1 cellular context compared by ENCODE assay signal in the genomic region with DNA sequence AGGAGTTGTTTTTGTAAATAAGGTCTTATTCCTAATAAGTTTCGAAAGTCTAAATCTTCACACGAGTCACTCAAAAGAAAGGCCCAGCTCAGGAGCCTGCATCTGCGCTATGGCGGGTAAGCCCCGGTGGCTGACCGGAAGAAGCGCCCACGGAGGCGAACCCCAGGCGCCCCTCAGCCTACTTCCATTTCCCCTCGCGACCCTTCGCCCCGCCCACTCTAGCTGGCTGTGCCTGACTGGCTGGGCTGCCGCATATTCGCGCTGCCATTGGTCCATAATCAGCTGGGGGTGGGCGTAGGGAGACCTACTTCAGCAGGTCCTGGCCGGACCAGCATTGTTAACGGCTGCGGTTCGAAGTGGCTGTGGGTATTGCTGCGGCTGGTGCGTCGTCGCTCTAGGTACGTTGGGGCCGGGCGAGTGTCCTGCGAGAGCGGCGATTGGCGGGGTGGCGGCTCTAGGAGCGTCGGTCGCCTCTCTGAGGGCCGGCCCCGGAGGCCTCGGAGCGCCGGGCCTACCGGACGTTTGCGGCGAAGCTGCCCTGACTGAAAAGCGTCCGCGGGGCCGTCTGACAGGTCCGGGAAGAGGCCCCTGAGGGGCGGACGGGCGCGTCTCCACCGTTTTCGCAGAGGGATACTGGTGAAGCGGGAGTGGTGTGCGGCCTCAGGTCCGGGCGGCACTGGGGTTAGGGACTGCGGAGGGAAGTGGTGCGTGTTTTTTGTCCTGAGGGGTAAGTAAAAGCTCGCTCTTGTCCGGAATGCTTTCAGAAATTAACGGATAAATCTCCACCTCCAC.
A peak's percentile ranks its signal among the peaks of the same experiment; 100 is the strongest.
TF ChIP-seq lines count a peak whose summit lies in the region.

A gene with protein sequence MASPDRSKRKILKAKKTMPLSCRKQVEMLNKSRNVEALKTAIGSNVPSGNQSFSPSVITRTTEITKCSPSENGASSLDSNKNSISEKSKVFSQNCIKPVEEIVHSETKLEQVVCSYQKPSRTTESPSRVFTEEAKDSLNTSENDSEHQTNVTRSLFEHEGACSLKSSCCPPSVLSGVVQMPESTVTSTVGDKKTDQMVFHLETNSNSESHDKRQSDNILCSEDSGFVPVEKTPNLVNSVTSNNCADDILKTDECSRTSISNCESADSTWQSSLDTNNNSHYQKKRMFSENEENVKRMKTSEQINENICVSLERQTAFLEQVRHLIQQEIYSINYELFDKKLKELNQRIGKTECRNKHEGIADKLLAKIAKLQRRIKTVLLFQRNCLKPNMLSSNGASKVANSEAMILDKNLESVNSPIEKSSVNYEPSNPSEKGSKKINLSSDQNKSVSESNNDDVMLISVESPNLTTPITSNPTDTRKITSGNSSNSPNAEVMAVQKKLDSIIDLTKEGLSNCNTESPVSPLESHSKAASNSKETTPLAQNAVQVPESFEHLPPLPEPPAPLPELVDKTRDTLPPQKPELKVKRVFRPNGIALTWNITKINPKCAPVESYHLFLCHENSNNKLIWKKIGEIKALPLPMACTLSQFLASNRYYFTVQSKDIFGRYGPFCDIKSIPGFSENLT (plus strand): TSS at position 337 of the 792 bp plus-strand sequence. CDS start 44,560 bp downstream, outside the sequence.

TF ChIP-seq in K562, 482 proteins besides CTCF, POLR2A, EP300 and RAD21 (continued from another document and continues in another):
- TF ChIP-seq, protein P1, sequence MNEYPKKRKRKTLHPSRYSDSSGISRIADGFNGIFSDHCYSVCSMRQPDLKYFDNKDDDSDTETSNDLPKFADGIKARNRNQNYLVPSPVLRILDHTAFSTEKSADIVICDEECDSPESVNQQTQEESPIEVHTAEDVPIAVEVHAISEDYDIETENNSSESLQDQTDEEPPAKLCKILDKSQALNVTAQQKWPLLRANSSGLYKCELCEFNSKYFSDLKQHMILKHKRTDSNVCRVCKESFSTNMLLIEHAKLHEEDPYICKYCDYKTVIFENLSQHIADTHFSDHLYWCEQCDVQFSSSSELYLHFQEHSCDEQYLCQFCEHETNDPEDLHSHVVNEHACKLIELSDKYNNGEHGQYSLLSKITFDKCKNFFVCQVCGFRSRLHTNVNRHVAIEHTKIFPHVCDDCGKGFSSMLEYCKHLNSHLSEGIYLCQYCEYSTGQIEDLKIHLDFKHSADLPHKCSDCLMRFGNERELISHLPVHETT (CRISPR knock-in tag; conservative IDR thresholded peaks at IDR 0.05 in 1 of 2, IDR thresholded peaks at IDR 0.05 in 1 of 2) = peak in 1 of 2 experiments; percentile 23; a peak in 1 of 4 replicates
- TF ChIP-seq SPI1 (IDR thresholded peaks at IDR 0.05; ENCODE audit: borderline replicate concordance, low read depth, low read length) (no peak), MTA1 (IDR thresholded peaks at IDR 0.05; ENCODE audit: borderline replicate concordance) (peak; percentile 44; the same call in 1 of the 2 replicates), TGIF2 (CRISPR knock-in tag; IDR thresholded peaks at IDR 0.05) (no peak), NCOA1 (IDR thresholded peaks at IDR 0.05; ENCODE audit: low read depth) (no peak), ZNF175 (CRISPR knock-in tag; IDR thresholded peaks at IDR 0.05; ENCODE audit: low read depth) (peak; percentile 41; the same call in 1 of the 2 replicates), BRD4 (IDR thresholded peaks at IDR 0.05) (no peak), ZNF140 (CRISPR knock-in tag; IDR thresholded peaks at IDR 0.05) (no peak), KDM1A (IDR thresholded peaks at IDR 0.05) (peak in 1 of 2 experiments; percentile 48; a peak in 2 of 4 replicates), PTRF (tag; IDR thresholded peaks at IDR 0.05) (no peak), KLF1 (tag; IDR thresholded peaks at IDR 0.05) (no peak), NCOA2 (IDR thresholded peaks at IDR 0.05; ENCODE audit: partially characterized antibody in 2 of 2) (no peak), PHB2 (IDR thresholded peaks at IDR 0.05; ENCODE audit: low read depth) (no peak), GTF2E2 (tag; IDR thresholded peaks at IDR 0.05) (no peak), MECOM (CRISPR knock-in tag; IDR thresholded peaks at IDR 0.05) (no peak), SMARCC2 (IDR thresholded peaks at IDR 0.05; ENCODE audit: low read depth) (no peak), SMAD1 (IDR thresholded peaks at IDR 0.05; ENCODE audit: low read depth, low read length, partially characterized antibody) (peak; percentile 78), PRMT5 (CRISPR knock-in tag; IDR thresholded peaks at IDR 0.05) (no peak), ZFX (CRISPR knock-in tag; IDR thresholded peaks at IDR 0.05) (peak; percentile 97), LCOR (CRISPR knock-in tag; IDR thresholded peaks at IDR 0.05) (no peak), KLF16 (IDR thresholded peaks at IDR 0.05) (no peak), ELF1 (tag; IDR thresholded peaks at IDR 0.05) (peak; percentile 57), YBX1 (IDR thresholded peaks at IDR 0.05) (no peak), SNRNP70 (optimal IDR thresholded peaks at IDR 0.05; ENCODE audit: low read depth, low read length) (no peak), POU5F1 (IDR thresholded peaks at IDR 0.05; ENCODE audit: borderline replicate concordance, low read depth, low read length, partially characterized antibody) (no peak), SRSF9 (IDR thresholded peaks at IDR 0.05; ENCODE audit: borderline replicate concordance, low read depth, low read length) (no peak), DACH1 (IDR thresholded peaks at IDR 0.05; ENCODE audit: partially characterized antibody) (peak; percentile 75), HMG20B (CRISPR knock-in tag; IDR thresholded peaks at IDR 0.05) (no peak), MCM7 (IDR thresholded peaks at IDR 0.05) (no peak), BRCA1 (IDR thresholded peaks at IDR 0.05) (no peak), BRCA1 (CRISPR knock-in tag; IDR thresholded peaks at IDR 0.05) (no peak), POLR2B (IDR thresholded peaks at IDR 0.05; ENCODE audit: low read depth, partially characterized antibody) (peak; percentile 96), ZC3H4 (CRISPR knock-in tag; IDR thresholded peaks at IDR 0.05; ENCODE audit: borderline replicate concordance) (no peak), ETV1 (tag; conservative IDR thresholded peaks at IDR 0.05; ENCODE audit: low read depth) (peak; percentile 89), MEIS2 (IDR thresholded peaks at IDR 0.05; ENCODE audit: partially characterized antibody) (no peak), ZNF212 (CRISPR knock-in tag; IDR thresholded peaks at IDR 0.05) (no peak), ZNF707 (CRISPR knock-in tag; conservative IDR thresholded peaks at IDR 0.05) (no peak), RFX5 (IDR thresholded peaks at IDR 0.05; ENCODE audit: low read depth, low read length) (no peak), CCNT2 (IDR thresholded peaks at IDR 0.05; ENCODE audit: borderline replicate concordance, extremely low read depth, insufficient read length, low read depth, low read length) (peak; percentile 56), ETV5 (CRISPR knock-in tag; IDR thresholded peaks at IDR 0.05; ENCODE audit: low read depth) (peak; percentile 83; the same call in 1 of the 2 replicates), HMGN3 (IDR thresholded peaks at IDR 0.05; ENCODE audit: borderline replicate concordance, extremely low read depth, insufficient read length, low read depth, low read length) (peak; percentile 22), ZNF324 (CRISPR knock-in tag; IDR thresholded peaks at IDR 0.05) (no peak), FOXJ3 (CRISPR knock-in tag; IDR thresholded peaks at IDR 0.05) (no peak), ZNF444 (CRISPR knock-in tag; IDR thresholded peaks at IDR 0.05) (no peak), ZNF143 (CRISPR knock-in tag; IDR thresholded peaks at IDR 0.05) (no peak), RHOXF2B (CRISPR knock-in tag; conservative IDR thresholded peaks at IDR 0.05) (no peak), CREM (IDR thresholded peaks at IDR 0.05; ENCODE audit: low read depth) (peak; percentile 85), CBFA2T2 (conservative IDR thresholded peaks at IDR 0.05) (no peak), DDX20 (tag; IDR thresholded peaks at IDR 0.05; ENCODE audit: low read depth) (no peak), TSC22D4 (tag; IDR thresholded peaks at IDR 0.05) (no peak), C11orf30 (IDR thresholded peaks at IDR 0.05; ENCODE audit: low read depth) (no peak), TBP (optimal IDR thresholded peaks at IDR 0.05; ENCODE audit: low read depth, low read length) (peak; percentile 99)
- TF ChIP-seq, protein P2, sequence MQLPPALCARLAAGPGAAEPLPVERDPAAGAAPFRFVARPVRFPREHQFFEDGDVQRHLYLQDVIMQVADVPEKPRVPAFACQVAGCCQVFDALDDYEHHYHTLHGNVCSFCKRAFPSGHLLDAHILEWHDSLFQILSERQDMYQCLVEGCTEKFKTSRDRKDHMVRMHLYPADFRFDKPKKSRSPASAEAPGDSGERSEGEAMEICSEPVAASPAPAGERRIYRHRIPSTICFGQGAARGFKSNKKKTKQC (CRISPR knock-in tag; IDR thresholded peaks at IDR 0.05) = 0 out of 2 replicates have a peak, but pooled peaks have one; percentile 84
- TF ChIP-seq, protein P3, sequence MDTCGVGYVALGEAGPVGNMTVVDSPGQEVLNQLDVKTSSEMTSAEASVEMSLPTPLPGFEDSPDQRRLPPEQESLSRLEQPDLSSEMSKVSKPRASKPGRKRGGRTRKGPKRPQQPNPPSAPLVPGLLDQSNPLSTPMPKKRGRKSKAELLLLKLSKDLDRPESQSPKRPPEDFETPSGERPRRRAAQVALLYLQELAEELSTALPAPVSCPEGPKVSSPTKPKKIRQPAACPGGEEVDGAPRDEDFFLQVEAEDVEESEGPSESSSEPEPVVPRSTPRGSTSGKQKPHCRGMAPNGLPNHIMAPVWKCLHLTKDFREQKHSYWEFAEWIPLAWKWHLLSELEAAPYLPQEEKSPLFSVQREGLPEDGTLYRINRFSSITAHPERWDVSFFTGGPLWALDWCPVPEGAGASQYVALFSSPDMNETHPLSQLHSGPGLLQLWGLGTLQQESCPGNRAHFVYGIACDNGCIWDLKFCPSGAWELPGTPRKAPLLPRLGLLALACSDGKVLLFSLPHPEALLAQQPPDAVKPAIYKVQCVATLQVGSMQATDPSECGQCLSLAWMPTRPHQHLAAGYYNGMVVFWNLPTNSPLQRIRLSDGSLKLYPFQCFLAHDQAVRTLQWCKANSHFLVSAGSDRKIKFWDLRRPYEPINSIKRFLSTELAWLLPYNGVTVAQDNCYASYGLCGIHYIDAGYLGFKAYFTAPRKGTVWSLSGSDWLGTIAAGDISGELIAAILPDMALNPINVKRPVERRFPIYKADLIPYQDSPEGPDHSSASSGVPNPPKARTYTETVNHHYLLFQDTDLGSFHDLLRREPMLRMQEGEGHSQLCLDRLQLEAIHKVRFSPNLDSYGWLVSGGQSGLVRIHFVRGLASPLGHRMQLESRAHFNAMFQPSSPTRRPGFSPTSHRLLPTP (IDR thresholded peaks at IDR 0.05; ENCODE audit: borderline replicate concordance, extremely low read depth, insufficient read length) = no peak
- TF ChIP-seq, protein P4, sequence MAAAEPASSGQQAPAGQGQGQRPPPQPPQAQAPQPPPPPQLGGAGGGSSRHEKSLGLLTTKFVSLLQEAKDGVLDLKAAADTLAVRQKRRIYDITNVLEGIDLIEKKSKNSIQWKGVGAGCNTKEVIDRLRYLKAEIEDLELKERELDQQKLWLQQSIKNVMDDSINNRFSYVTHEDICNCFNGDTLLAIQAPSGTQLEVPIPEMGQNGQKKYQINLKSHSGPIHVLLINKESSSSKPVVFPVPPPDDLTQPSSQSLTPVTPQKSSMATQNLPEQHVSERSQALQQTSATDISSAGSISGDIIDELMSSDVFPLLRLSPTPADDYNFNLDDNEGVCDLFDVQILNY (CRISPR knock-in tag; IDR thresholded peaks at IDR 0.05) = peak; percentile 64; the same call in 1 of the 2 replicates
- TF ChIP-seq, protein P5, sequence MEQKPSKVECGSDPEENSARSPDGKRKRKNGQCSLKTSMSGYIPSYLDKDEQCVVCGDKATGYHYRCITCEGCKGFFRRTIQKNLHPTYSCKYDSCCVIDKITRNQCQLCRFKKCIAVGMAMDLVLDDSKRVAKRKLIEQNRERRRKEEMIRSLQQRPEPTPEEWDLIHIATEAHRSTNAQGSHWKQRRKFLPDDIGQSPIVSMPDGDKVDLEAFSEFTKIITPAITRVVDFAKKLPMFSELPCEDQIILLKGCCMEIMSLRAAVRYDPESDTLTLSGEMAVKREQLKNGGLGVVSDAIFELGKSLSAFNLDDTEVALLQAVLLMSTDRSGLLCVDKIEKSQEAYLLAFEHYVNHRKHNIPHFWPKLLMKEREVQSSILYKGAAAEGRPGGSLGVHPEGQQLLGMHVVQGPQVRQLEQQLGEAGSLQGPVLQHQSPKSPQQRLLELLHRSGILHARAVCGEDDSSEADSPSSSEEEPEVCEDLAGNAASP (IDR thresholded peaks at IDR 0.05) = no peak
- TF ChIP-seq, protein P6, sequence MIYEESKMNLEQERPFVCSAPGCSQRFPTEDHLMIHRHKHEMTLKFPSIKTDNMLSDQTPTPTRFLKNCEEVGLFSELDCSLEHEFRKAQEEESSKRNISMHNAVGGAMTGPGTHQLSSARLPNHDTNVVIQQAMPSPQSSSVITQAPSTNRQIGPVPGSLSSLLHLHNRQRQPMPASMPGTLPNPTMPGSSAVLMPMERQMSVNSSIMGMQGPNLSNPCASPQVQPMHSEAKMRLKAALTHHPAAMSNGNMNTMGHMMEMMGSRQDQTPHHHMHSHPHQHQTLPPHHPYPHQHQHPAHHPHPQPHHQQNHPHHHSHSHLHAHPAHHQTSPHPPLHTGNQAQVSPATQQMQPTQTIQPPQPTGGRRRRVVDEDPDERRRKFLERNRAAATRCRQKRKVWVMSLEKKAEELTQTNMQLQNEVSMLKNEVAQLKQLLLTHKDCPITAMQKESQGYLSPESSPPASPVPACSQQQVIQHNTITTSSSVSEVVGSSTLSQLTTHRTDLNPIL (CRISPR knock-in tag; IDR thresholded peaks at IDR 0.05) = no peak
- TF ChIP-seq, protein P7, sequence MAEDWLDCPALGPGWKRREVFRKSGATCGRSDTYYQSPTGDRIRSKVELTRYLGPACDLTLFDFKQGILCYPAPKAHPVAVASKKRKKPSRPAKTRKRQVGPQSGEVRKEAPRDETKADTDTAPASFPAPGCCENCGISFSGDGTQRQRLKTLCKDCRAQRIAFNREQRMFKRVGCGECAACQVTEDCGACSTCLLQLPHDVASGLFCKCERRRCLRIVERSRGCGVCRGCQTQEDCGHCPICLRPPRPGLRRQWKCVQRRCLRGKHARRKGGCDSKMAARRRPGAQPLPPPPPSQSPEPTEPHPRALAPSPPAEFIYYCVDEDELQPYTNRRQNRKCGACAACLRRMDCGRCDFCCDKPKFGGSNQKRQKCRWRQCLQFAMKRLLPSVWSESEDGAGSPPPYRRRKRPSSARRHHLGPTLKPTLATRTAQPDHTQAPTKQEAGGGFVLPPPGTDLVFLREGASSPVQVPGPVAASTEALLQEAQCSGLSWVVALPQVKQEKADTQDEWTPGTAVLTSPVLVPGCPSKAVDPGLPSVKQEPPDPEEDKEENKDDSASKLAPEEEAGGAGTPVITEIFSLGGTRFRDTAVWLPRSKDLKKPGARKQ (CRISPR knock-in tag; IDR thresholded peaks at IDR 0.05) = peak; percentile 100
- TF ChIP-seq, protein P8, sequence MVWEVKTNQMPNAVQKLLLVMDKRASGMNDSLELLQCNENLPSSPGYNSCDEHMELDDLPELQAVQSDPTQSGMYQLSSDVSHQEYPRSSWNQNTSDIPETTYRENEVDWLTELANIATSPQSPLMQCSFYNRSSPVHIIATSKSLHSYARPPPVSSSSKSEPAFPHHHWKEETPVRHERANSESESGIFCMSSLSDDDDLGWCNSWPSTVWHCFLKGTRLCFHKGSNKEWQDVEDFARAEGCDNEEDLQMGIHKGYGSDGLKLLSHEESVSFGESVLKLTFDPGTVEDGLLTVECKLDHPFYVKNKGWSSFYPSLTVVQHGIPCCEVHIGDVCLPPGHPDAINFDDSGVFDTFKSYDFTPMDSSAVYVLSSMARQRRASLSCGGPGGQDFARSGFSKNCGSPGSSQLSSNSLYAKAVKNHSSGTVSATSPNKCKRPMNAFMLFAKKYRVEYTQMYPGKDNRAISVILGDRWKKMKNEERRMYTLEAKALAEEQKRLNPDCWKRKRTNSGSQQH (CRISPR knock-in tag; IDR thresholded peaks at IDR 0.05) = 0 out of 2 replicates have a peak, but pooled peaks have one; percentile 61
